18 cellular contexts compared by ENCODE assay signal in the genomic region with DNA sequence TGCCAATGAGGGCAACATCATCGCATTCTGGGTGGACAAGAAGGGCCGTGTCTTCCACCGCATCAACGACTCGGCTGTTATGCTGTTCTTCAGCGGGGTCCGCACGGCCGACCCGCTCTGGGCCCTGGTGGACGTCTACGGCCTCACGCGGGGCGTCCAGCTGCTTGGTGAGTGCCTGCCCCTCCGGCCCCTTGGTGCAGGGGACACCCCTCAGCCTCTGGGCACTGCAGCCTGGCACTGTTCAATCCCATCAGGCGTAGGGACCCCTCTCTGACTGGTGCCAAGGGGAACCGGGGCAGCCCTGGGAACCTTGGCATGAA.
DNase-seq lines count a peak whose midpoint lies in the region; ATAC-seq and TF ChIP-seq lines count a peak whose summit lies in the region.
"Had no signal": no experiment of that assay in that cellular context is flagged by ENCODE, and none has a peak within 500 bp of the region (broad histone marks: within the 10 kb centered on the region; RNA-seq: fewer than 3 reads in every experiment).

No MANE protein-coding gene starts in this region.

- H2BK120ac ChIP-seq in neuronal stem cell (ENCODE audit: low read depth, low read length) = no peak overlapping the region

- peak overlapping the region; percentile 20 for H3K18ac ChIP-seq in neuronal stem cell (ENCODE audit: low read length)

- H3K4me2 ChIP-seq in neuronal stem cell (ENCODE audit: insufficient read depth, low read length, poor library complexity, severe bottlenecking) = no peak overlapping the region
- H3K4me2 ChIP-seq: A549; BLaER1 treated with 17β-estradiol and CSF1 and Interleukin-3, amounts not matched to agents 10 nM and 100 nM had no signal

- H3K27ac ChIP-seq in right cardiac atrium (ENCODE audit: low read length) = no peak overlapping the region
- H3K27ac ChIP-seq in neuronal stem cell (replicated peaks; ENCODE audit: low read length) = no peak overlapping the region
- no peak overlapping the region for H3K27ac ChIP-seq in upper lobe of right lung
- H3K27ac ChIP-seq in vagina = peak overlapping the region; percentile 81
- H3K27ac ChIP-seq: 22Rv1; A549; BLaER1 treated with 17β-estradiol and CSF1 and Interleukin-3, amounts not matched to agents 10 nM and 100 nM; C4-2B had no signal

- H3K4me1 ChIP-seq in right cardiac atrium (ENCODE audit: control insufficient read depth, insufficient read depth, low read length) (no peaks in the 10 kb centered on the region), neuronal stem cell (ENCODE audit: control insufficient read depth in 2 of 2, insufficient read depth in 1 of 2, low read depth in 1 of 2, low read length in 2 of 2) (no peaks in the 10 kb centered on the region), upper lobe of right lung (no peaks in the 10 kb centered on the region), vagina (peaks cover 71% of the 10 kb centered on the region)

- peak overlapping the region; percentile 17 for H3K23ac ChIP-seq in neuronal stem cell (ENCODE audit: low read depth, low read length, poor library complexity)

- no peaks in the 10 kb centered on the region for H3K36me3 ChIP-seq in neuronal stem cell (replicated peaks in 1 of 2; ENCODE audit: control insufficient read depth in 2 of 2, insufficient read depth in 2 of 2, low read length in 2 of 2)
- no peaks in the 10 kb centered on the region for H3K36me3 ChIP-seq in upper lobe of right lung
- H3K36me3 ChIP-seq in vagina = no peaks in the 10 kb centered on the region
- H3K36me3 ChIP-seq: BLaER1 treated with 17β-estradiol and CSF1 and Interleukin-3, amounts not matched to agents 10 nM and 100 nM had no signal

- H4K91ac ChIP-seq in neuronal stem cell (ENCODE audit: low read depth, low read length, poor library complexity) = peak overlapping the region; percentile 23

- H2BK15ac ChIP-seq in neuronal stem cell (ENCODE audit: low read length) = no peak overlapping the region

- H2BK5ac ChIP-seq in neuronal stem cell (ENCODE audit: low read length) = no peak overlapping the region

- peak in 1 of 3 donors; percentile 41 for DNase-seq in right cardiac atrium
- no peak for DNase-seq in Right ventricle myocardium inferior (ENCODE audit: missing footprints)
- no peak for DNase-seq in neuronal stem cell (ENCODE audit: low spot score)
- no peak for DNase-seq in upper lobe of right lung
- no peak for DNase-seq in vagina (ENCODE audit: extremely low spot score in 2 of 2)
- DNase-seq in germinal center (ENCODE audit: low spot score) = no peak
- no peak for DNase-seq in NCI-H1048 (lab: John Stamatoyannopoulos, UW)
- DNase-seq: AML-193; Caco-2; Calu3; CD4-positive, alpha-beta T cell; CD8-positive, alpha-beta T cell; DMS79 treated with DMSO at 0.1 percent for 48 hours; GF-D8 had no signal

- H3K9ac ChIP-seq in neuronal stem cell (ENCODE audit: low read depth, low read length, poor library complexity) = no peak overlapping the region
- H3K9ac ChIP-seq: BLaER1 treated with 17β-estradiol and CSF1 and Interleukin-3, amounts not matched to agents 10 nM and 100 nM had no signal

- WGBS in right cardiac atrium = 95% methylated on average over 18 of the region's 18 CpGs
- no CpG with 5 or more reads among the region's 18 CpGs for WGBS in neuronal stem cell (ENCODE audit: extremely low coverage in 2 of 2, insufficient read length in 2 of 2, insufficient replicate concordance in 1 of 2), 2 donors

- no peak for TF ChIP-seq POLR2A in vagina (IDR thresholded peaks at IDR 0.05)

- TF ChIP-seq CTCF in upper lobe of right lung (IDR thresholded peaks at IDR 0.05) = no peak
- no peak for TF ChIP-seq CTCF in vagina (IDR thresholded peaks at IDR 0.05)

- H3K27me3 ChIP-seq in right cardiac atrium (ENCODE audit: control insufficient read depth, insufficient read depth) = no peaks in the 10 kb centered on the region
- H3K27me3 ChIP-seq in neuronal stem cell (ENCODE audit: control insufficient read depth in 3 of 3, insufficient read depth in 3 of 3, low read depth in 1 of 3, low read length in 3 of 3) = peaks cover 0 to 6% (median 0%) of the 10 kb centered on the region in 3 experiments
- H3K27me3 ChIP-seq in upper lobe of right lung = no peaks in the 10 kb centered on the region
- no peaks in the 10 kb centered on the region for H3K27me3 ChIP-seq in vagina
- H3K27me3 ChIP-seq: BLaER1 treated with 17β-estradiol and CSF1 and Interleukin-3, amounts not matched to agents 10 nM and 100 nM had no signal

- ATAC-seq in right cardiac atrium (peak; percentile 8 to 11), Right ventricle myocardium inferior (no peak), upper lobe of right lung (peak; percentile 6)
- ATAC-seq: A549; CD8-positive, alpha-beta T cell had no signal

- no peak overlapping the region for H3K14ac ChIP-seq in neuronal stem cell (ENCODE audit: low read length)

- H3K4me3 ChIP-seq in right cardiac atrium (ENCODE audit: low read length) (no peak overlapping the region), neuronal stem cell (ENCODE audit: low read length in 2 of 2) (no peak overlapping the region), upper lobe of right lung (no peak overlapping the region), vagina (no peak overlapping the region)
- H3K4me3 ChIP-seq: A549; BLaER1 treated with 17β-estradiol and CSF1 and Interleukin-3, amounts not matched to agents 10 nM and 100 nM had no signal

- H2AFZ ChIP-seq in neuronal stem cell (ENCODE audit: low read length) = no peak overlapping the region

- no peak overlapping the region for H4K8ac ChIP-seq in neuronal stem cell (ENCODE audit: low read depth, low read length)

- H3K79me1 ChIP-seq in neuronal stem cell (ENCODE audit: low read depth, low read length) = no peaks in the 10 kb centered on the region

- no peak overlapping the region for H2AK5ac ChIP-seq in neuronal stem cell (ENCODE audit: low read depth, low read length)

- H3K9me3 ChIP-seq in right cardiac atrium (ENCODE audit: control insufficient read depth, low read length) (no peaks in the 10 kb centered on the region), neuronal stem cell (replicated peaks in 1 of 2; ENCODE audit: control insufficient read depth in 2 of 2, insufficient read depth in 1 of 2, low read depth in 1 of 2, low read length in 2 of 2) (no peaks in the 10 kb centered on the region), upper lobe of right lung (no peaks in the 10 kb centered on the region), vagina (no peaks in the 10 kb centered on the region)
- H3K9me3 ChIP-seq: A549; BLaER1 treated with 17β-estradiol and CSF1 and Interleukin-3, amounts not matched to agents 10 nM and 100 nM; Caco-2 had no signal

- no peak overlapping the region for H3K4ac ChIP-seq in neuronal stem cell (ENCODE audit: low read length)

- intact Hi-C loops in right cardiac atrium (cut with DNase I) (no loop called here), Right ventricle myocardium inferior (cut with DNase I) (no loop called here), upper lobe of right lung (cut with DNase I) (no loop called here), vagina (cut with DNase I) (no loop called here)

- H2BK12ac ChIP-seq in neuronal stem cell (ENCODE audit: low read length) = no peak overlapping the region
